ENCODE assay signal across 20 cellular contexts in the genomic region with DNA sequence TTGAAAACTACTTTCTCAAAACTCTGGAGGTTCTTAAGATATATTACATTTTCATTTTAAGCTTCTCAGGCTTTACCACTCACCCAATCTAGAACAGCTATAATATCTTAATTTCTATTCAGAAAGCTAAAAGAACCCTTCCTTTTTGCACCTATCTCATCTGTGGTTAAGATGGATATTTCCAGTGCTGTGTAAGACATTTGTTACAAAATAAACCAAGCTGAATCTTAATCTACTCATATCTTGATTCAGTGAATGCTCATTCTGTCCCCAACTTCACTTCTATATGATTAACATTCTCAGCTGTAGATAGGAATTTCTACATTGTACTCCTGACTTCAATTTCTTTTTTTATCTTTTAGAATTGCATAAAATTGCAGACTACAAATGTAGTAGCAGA. TPM values are rescaled to one million over a fixed set of nuclear protein-coding genes. Genes with fewer than 3 reads are reported as not detected.
DNase-seq lines count a peak whose midpoint lies in the region; ATAC-seq, FAIRE-seq and TF ChIP-seq lines count a peak whose summit lies in the region.
"Had no signal": no experiment of that assay in that cellular context is flagged by ENCODE, and none has a peak within 500 bp of the region (broad histone marks: within the 10 kb centered on the region; RNA-seq: fewer than 3 reads in every experiment).

No MANE protein-coding gene starts in this region.

- H3K9me3 Mint-ChIP-seq in T-cell, result no peaks in the 10 kb centered on the region
- no peaks in the 10 kb centered on the region for H3K9me3 Mint-ChIP-seq in effector memory CD8-positive, alpha-beta T cell
- H3K9me3 Mint-ChIP-seq: memory B cell; stimulated activated naive CD8-positive, alpha-beta T cell treated with anti-CD3 and anti-CD28 coated beads, Interleukin-15, Interleukin-2, amounts not matched to agents 100 ng/mL and 50 ng/mL, for 24 hours had no signal

- no peak overlapping the region for H3K4me3 Mint-ChIP-seq in T-cell
- peak overlapping the region; percentile 27 to 32 for H3K4me3 Mint-ChIP-seq in effector memory CD8-positive, alpha-beta T cell
- H3K4me3 Mint-ChIP-seq: brain; memory B cell; stimulated activated naive CD8-positive, alpha-beta T cell treated with anti-CD3 and anti-CD28 coated beads, Interleukin-15, Interleukin-2, amounts not matched to agents 100 ng/mL and 50 ng/mL, for 24 hours had no signal

- peaks cover 6% of the 10 kb centered on the region for H3K36me3 Mint-ChIP-seq in T-cell
- no peaks in the 10 kb centered on the region for H3K36me3 Mint-ChIP-seq in effector memory CD8-positive, alpha-beta T cell (ENCODE audit: insufficient read depth)

- H3K9me3 ChIP-seq in BLaER1, result peaks cover 27% of the 10 kb centered on the region
- H3K9me3 ChIP-seq: gastrocnemius medialis, SJSA1, transverse colon had no signal

- H3K27me3 ChIP-seq in BLaER1, result no peaks in the 10 kb centered on the region
- H3K27me3 ChIP-seq: gastrocnemius medialis, SJSA1, transverse colon had no signal

- peak overlapping the region; percentile 91 for H3K4me2 ChIP-seq in BLaER1

- H3K4me1 Mint-ChIP-seq in T-cell, result peaks cover 69 to 78% (median 74%) of the 10 kb centered on the region in 3 donors
- H3K4me1 Mint-ChIP-seq in effector memory CD8-positive, alpha-beta T cell (ENCODE audit: low read depth in 2 of 2), result peaks cover 42 to 75% of the 10 kb centered on the region in 2 donors

- POLR2A ChIA-PET in T-cell (lab: Charles Lee), result interaction anchor here in 1 of 2 donors (0.6 kb wide), 1 partner anchor 31 kb away, joined by 3 read pairs; no protein-coding TSS in a partner anchor

- peaks cover 10% of the 10 kb centered on the region; the same call in 1 of the 2 replicates for H4K20me1 ChIP-seq in BLaER1

- peaks cover 23% of the 10 kb centered on the region for H3K36me3 ChIP-seq in BLaER1
- H3K36me3 ChIP-seq: gastrocnemius medialis, SJSA1, transverse colon had no signal

- no peak for TF ChIP-seq POLR2A in GM12891 (IDR thresholded peaks at IDR 0.05; ENCODE audit: low read depth, low read length)

- ATAC-seq in T-cell (replicated peaks in 1 of 4), result no peak
- peak; percentile 41 for ATAC-seq in effector memory CD8-positive, alpha-beta T cell (replicated peaks)
- ATAC-seq: gastrocnemius medialis, sciatic nerve had no signal

- no peaks in the 10 kb centered on the region for H3K27me3 Mint-ChIP-seq in T-cell
- H3K27me3 Mint-ChIP-seq in effector memory CD8-positive, alpha-beta T cell, result no peaks in the 10 kb centered on the region
- H3K27me3 Mint-ChIP-seq: brain; memory B cell; stimulated activated naive CD8-positive, alpha-beta T cell treated with anti-CD3 and anti-CD28 coated beads, Interleukin-15, Interleukin-2, amounts not matched to agents 100 ng/mL and 50 ng/mL, for 24 hours had no signal

- H3K9ac ChIP-seq in BLaER1, result peak overlapping the region; percentile 86
- H3K9ac ChIP-seq: parathyroid adenoma had no signal

- peak overlapping the region; percentile 61; the same call in 1 of the 2 replicates for H3K4me3 ChIP-seq in BLaER1
- H3K4me3 ChIP-seq: gastrocnemius medialis, SJSA1, transverse colon had no signal

- DNase-seq in GM18507 (ENCODE audit: extremely low spot score, insufficient read length, low read depth) (no peak), T-cell (no peak), NCI-H2227 treated with DMSO at 0.1 percent for 48 hours (lab: John Stamatoyannopoulos, UW) (no peak), NCI-H2081 (lab: John Stamatoyannopoulos, UW) (no peak), GM12891 (ENCODE audit: insufficient read length, low spot score) (no peak), NCI-H345 treated with DMSO at 0.1 percent for 48 hours (lab: John Stamatoyannopoulos, UW; ENCODE audit: unreplicated experiment) (no peak)
- no peak for DNase-seq in effector memory CD8-positive, alpha-beta T cell
- DNase-seq: activated naive CD4-positive, alpha-beta T cell treated with Interleukin-2 at 50 U/mL for 16 hours; gastrocnemius medialis; GOT3; Kasumi-1; NCI-H1105; transverse colon had no signal

- FAIRE-seq in GM18507 (lab: Jason Lieb, UNC) (peak; percentile 26), GM12891 (lab: Jason Lieb, UNC) (no peak)

- peak overlapping the region; percentile 4 to 57 for H3K27ac Mint-ChIP-seq in T-cell
- peak overlapping the region in 1 of 2 donors; percentile 76 for H3K27ac Mint-ChIP-seq in effector memory CD8-positive, alpha-beta T cell
- H3K27ac Mint-ChIP-seq: brain had no signal

- peak overlapping the region; percentile 98 for H3K27ac ChIP-seq in BLaER1
- H3K27ac ChIP-seq: gastrocnemius medialis, parathyroid adenoma, SJSA1, transverse colon had no signal

- peaks cover 91% of the 10 kb centered on the region for H3K4me1 ChIP-seq in BLaER1
- H3K4me1 ChIP-seq: SJSA1 had no signal

- CTCF ChIA-PET in T-cell (lab: Charles Lee), result interaction anchor here in 1 of 2 donors (0.7 to 0.8 kb wide), 2 partner anchors 77 to 129 kb away, joined by 3 read pairs; no protein-coding TSS in a partner anchor

TF ChIP-seq in GM12891, 5 proteins besides CTCF, POLR2A, EP300 and RAD21:
- TF ChIP-seq TAF1 (IDR thresholded peaks at IDR 0.05; ENCODE audit: low read depth, low read length) (no peak), SPI1 (IDR thresholded peaks at IDR 0.05; ENCODE audit: low read depth, low read length) (no peak)

RNA-seq across cellular contexts. Expression of a gene that starts 15.0 kb away (rescaled TPM):
- 10 to 100 TPM; 16.0 to 23.7 (median 19.7) TPM for total RNA-seq in T-cell
- 7.0 TPM for polyA plus RNA-seq in GM12891 (2012; ENCODE audit: low read depth, missing spikeins)

RNA-seq across cellular contexts. Expression of a gene that starts 15.5 kb away (rescaled TPM):
- total RNA-seq in T-cell, result 1 to 10 TPM; 6.1 to 10.0 (median 7.6) TPM
- 8.4 TPM for polyA plus RNA-seq in GM12891 (2012; ENCODE audit: low read depth, missing spikeins)

Comparison
In these comparisons a context has a peak if more than half of its experiments do, and no peak if none do; other contexts are left out.
1. H3K4me3 Mint-ChIP-seq: peak in effector memory CD8-positive, alpha-beta T cell (2 of 2); none in T-cell (0 of 3).